In the genomic region with DNA sequence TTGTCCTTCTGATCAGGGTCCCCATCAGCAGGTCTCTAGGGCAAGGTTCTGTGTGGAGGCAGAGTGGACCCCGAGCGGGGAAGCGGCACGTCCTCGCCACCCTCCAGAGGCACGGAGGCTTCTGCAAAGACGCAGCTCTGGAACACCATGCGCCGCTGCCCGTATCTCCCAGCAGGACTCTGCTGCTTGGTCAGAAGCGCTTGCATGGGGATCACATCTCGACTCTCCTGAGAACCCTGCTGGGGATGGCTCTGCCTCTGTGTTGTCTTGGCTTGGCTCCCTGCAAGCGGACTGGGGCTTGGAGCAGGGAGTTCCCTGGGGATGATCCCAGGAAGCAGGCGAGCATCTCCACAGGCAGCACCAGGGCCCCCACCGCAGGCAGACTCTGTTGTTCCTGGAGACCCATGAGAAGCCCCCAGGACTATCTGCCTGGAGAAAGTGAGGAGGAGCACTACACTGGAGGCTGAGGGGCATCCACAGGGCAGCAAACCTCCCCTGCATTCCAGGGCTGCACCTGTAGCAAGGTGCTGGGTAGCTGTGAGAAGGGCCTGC, we compare ENCODE assay signal across 31 cellular contexts.
"Had no signal": no experiment of that assay in that cellular context is flagged by ENCODE, and none has a peak within 500 bp of the region (broad histone marks: within the 10 kb centered on the region; RNA-seq: fewer than 3 reads in every experiment).

No MANE protein-coding gene starts in this region.

- H3K9me3 ChIP-seq: Peyer's patch had no signal

- H3K36me3 ChIP-seq: brain microvascular endothelial cell, Peyer's patch, SJSA1 had no signal

- H3K4me3 Mint-ChIP-seq: activated B cell treated with CpG ODN at 0.5 μM for 24 hours; activated CD4-positive, alpha-beta memory T cell treated with anti-CD3 and anti-CD28 coated beads for 36 hours; activated CD8-positive, alpha-beta memory T cell treated with anti-CD3 and anti-CD28 coated beads, Interleukin-2, amount 10 ng/mL, durations not matched to agents 7 days and 5 days; activated naive CD8-positive, alpha-beta T cell treated with anti-CD3 and anti-CD28 coated beads for 36 hours; T-cell had no signal

- H3K4me1 ChIP-seq: Peyer's patch, SJSA1 had no signal

- H3K9me3 Mint-ChIP-seq: activated B cell treated with CpG ODN at 0.5 μM for 24 hours; activated CD4-positive, alpha-beta memory T cell treated with anti-CD3 and anti-CD28 coated beads for 36 hours; T-cell had no signal

- DNase-seq: activated B cell treated with CpG ODN at 0.5 μM for 24 hours; activated CD4-positive, alpha-beta memory T cell treated with anti-CD3 and anti-CD28 coated beads for 36 hours; activated CD4-positive, alpha-beta T cell treated with anti-CD3 and anti-CD28 coated beads for 4 hours; activated CD4-positive, alpha-beta T cell treated with anti-CD3 and anti-CD28 coated beads, Interleukin-2, amount 50 U/mL, for 1 hour; activated CD4-positive, CD25-positive, alpha-beta regulatory T cell treated with anti-CD3 and anti-CD28 coated beads, Interleukin-2, amount 50 U/mL, for 72 hours; activated CD8-positive, alpha-beta memory T cell treated with anti-CD3 and anti-CD28 coated beads for 24 hours; activated CD8-positive, alpha-beta memory T cell treated with anti-CD3 and anti-CD28 coated beads, Interleukin-2, amount 10 ng/mL, durations not matched to agents 7 days and 5 days; activated CD8-positive, alpha-beta memory T cell treated with anti-CD3 and anti-CD28 coated beads, Interleukin-2, amount 50 U/mL, for 48 hours; activated effector memory CD4-positive, alpha-beta T cell treated with Interleukin-2 at 50 U/mL for 16 hours; activated naive CD4-positive, alpha-beta T cell treated with anti-CD3 and anti-CD28 coated beads, Interleukin-2, amount 50 U/mL, for 16 hours; activated naive CD8-positive, alpha-beta T cell treated with anti-CD3 and anti-CD28 coated beads for 36 hours; activated T-cell treated with anti-CD3 and anti-CD28 coated beads, Interleukin-2, amount 50 U/mL, for 48 hours; amniotic stem cell; aorta; brain microvascular endothelial cell; NCI-H1092 treated with DMSO at 0.1 percent for 48 hours; NCI-H1417 treated with DMSO at 0.1 percent for 48 hours; NCI-H1694; NCI-H1930; NCI-H2081 treated with DMSO at 0.1 percent for 48 hours; NCI-H345; NCI-H524 treated with DMSO at 0.1 percent for 48 hours; Peyer's patch; RPMI8226; SHP77 treated with DMSO at 0.1 percent for 48 hours; T-cell; T-helper 2 cell; T-helper 9 cell had no signal

- H3K27ac ChIP-seq: brain microvascular endothelial cell, Peyer's patch, SJSA1, VCaP had no signal

- H3K4me3 ChIP-seq: K562, Peyer's patch, SJSA1 had no signal

- H3K27ac Mint-ChIP-seq: activated B cell treated with CpG ODN at 0.5 μM for 24 hours; activated CD4-positive, alpha-beta memory T cell treated with anti-CD3 and anti-CD28 coated beads for 36 hours; activated CD8-positive, alpha-beta memory T cell treated with anti-CD3 and anti-CD28 coated beads, Interleukin-2, amount 10 ng/mL, durations not matched to agents 7 days and 5 days; activated naive CD8-positive, alpha-beta T cell treated with anti-CD3 and anti-CD28 coated beads for 36 hours; T-cell had no signal

- H3K27me3 ChIP-seq: brain microvascular endothelial cell, Peyer's patch, SJSA1 had no signal

- H3K27me3 Mint-ChIP-seq: activated B cell treated with CpG ODN at 0.5 μM for 24 hours; activated CD4-positive, alpha-beta memory T cell treated with anti-CD3 and anti-CD28 coated beads for 36 hours; activated CD8-positive, alpha-beta memory T cell treated with anti-CD3 and anti-CD28 coated beads, Interleukin-2, amount 10 ng/mL, durations not matched to agents 7 days and 5 days; activated naive CD8-positive, alpha-beta T cell treated with anti-CD3 and anti-CD28 coated beads for 36 hours; T-cell had no signal

- H3K36me3 Mint-ChIP-seq: activated CD4-positive, alpha-beta memory T cell treated with anti-CD3 and anti-CD28 coated beads for 36 hours; activated CD8-positive, alpha-beta memory T cell treated with anti-CD3 and anti-CD28 coated beads, Interleukin-2, amount 10 ng/mL, durations not matched to agents 7 days and 5 days; activated naive CD8-positive, alpha-beta T cell treated with anti-CD3 and anti-CD28 coated beads for 36 hours; T-cell had no signal

- H3K4me1 Mint-ChIP-seq: activated B cell treated with CpG ODN at 0.5 μM for 24 hours; activated CD8-positive, alpha-beta memory T cell treated with anti-CD3 and anti-CD28 coated beads, Interleukin-2, amount 10 ng/mL, durations not matched to agents 7 days and 5 days; activated naive CD8-positive, alpha-beta T cell treated with anti-CD3 and anti-CD28 coated beads for 36 hours; T-cell had no signal
